ENCODE assay signal across 12 cellular contexts in genomic region chr4:138222041-138222440, GRCh38. TPM values are rescaled to one million over a fixed set of nuclear protein-coding genes. Genes with fewer than 3 reads are reported as not detected.
DNase-seq lines count a peak whose midpoint lies in the region; ATAC-seq and TF ChIP-seq lines count a peak whose summit lies in the region.
"Had no signal": no experiment of that assay in that cellular context is flagged by ENCODE, and none has a peak within 500 bp of the region (broad histone marks: within the 10 kb centered on the region; RNA-seq: fewer than 3 reads in every experiment).

No MANE protein-coding gene starts in this region.

- TF ChIP-seq CTCF in RWPE2 (IDR thresholded peaks at IDR 0.05; ENCODE audit: poor library complexity, severe bottlenecking) (no peak), fibroblast of lung (conservative IDR thresholded peaks at IDR 0.05 in 1 of 2, IDR thresholded peaks at IDR 0.05 in 1 of 2; ENCODE audit: low read depth in 1 of 2, low read length in 2 of 2) (peak in 1 of 2 donors; percentile 12), smooth muscle cell (IDR thresholded peaks at IDR 0.05; ENCODE audit: borderline replicate concordance, insufficient read depth, poor library complexity, severe bottlenecking) (no peak)

- peak overlapping the region; percentile 63 for H3K27ac ChIP-seq in RWPE2 (ENCODE audit: poor library complexity, severe bottlenecking)
- H3K27ac ChIP-seq in fibroblast of lung (ENCODE audit: insufficient read depth, low read length) = peak overlapping the region; percentile 82
- H3K27ac ChIP-seq in smooth muscle cell (ENCODE audit: low read depth) = peak overlapping the region; percentile 25
- H3K27ac ChIP-seq: heart left ventricle, thoracic aorta had no signal

- H3K4me1 ChIP-seq in RWPE2 (ENCODE audit: insufficient read depth, poor library complexity, severe bottlenecking) (peaks cover 20% of the 10 kb centered on the region), fibroblast of lung (ENCODE audit: control insufficient read depth, extremely low read depth, insufficient read depth, low read length) (peaks cover 5% of the 10 kb centered on the region), smooth muscle cell (ENCODE audit: low read depth) (peaks cover 60% of the 10 kb centered on the region)

- H3K36me3 ChIP-seq in RWPE2 (ENCODE audit: low read depth) = peaks cover 89% of the 10 kb centered on the region
- H3K36me3 ChIP-seq in fibroblast of lung (ENCODE audit: control insufficient read depth, insufficient read depth, low read length) = peaks cover 2% of the 10 kb centered on the region
- H3K36me3 ChIP-seq in smooth muscle cell (ENCODE audit: low read depth) = peaks cover 3% of the 10 kb centered on the region
- H3K36me3 ChIP-seq: heart left ventricle, thoracic aorta had no signal

- H4K20me1 ChIP-seq in fibroblast of lung (ENCODE audit: control insufficient read depth, extremely low read depth, insufficient read depth, low read length) (no peaks in the 10 kb centered on the region), smooth muscle cell (ENCODE audit: low read depth) (no peaks in the 10 kb centered on the region)

- H2AFZ ChIP-seq in fibroblast of lung (ENCODE audit: low read length) (peak overlapping the region; percentile 34), smooth muscle cell (ENCODE audit: low read depth) (no peak overlapping the region)

- H3K27me3 ChIP-seq in RWPE2 (ENCODE audit: insufficient read depth, poor library complexity, severe bottlenecking) (no peaks in the 10 kb centered on the region), fibroblast of lung (ENCODE audit: control insufficient read depth, insufficient read depth, low read length) (no peaks in the 10 kb centered on the region), smooth muscle cell (ENCODE audit: low read depth) (no peaks in the 10 kb centered on the region)
- H3K27me3 ChIP-seq: heart left ventricle had no signal

- WGBS in smooth muscle cell (ENCODE audit: low lambda C conversion rate) = 37% methylated on average over 4 of the region's 4 CpGs

- H3K4me3 ChIP-seq in RWPE2 (ENCODE audit: severe bottlenecking) (no peak overlapping the region), fibroblast of lung (replicated peaks in 1 of 4; ENCODE audit: control extremely low read depth in 1 of 4, insufficient read depth in 1 of 4, low read depth in 3 of 4, low read length in 4 of 4) (no peak overlapping the region), smooth muscle cell (no peak overlapping the region)
- H3K4me3 ChIP-seq: heart left ventricle, thoracic aorta had no signal

- H3K4me2 ChIP-seq in fibroblast of lung (ENCODE audit: extremely low read depth, insufficient read depth, low read length) = peak overlapping the region; percentile 42
- H3K4me2 ChIP-seq in smooth muscle cell = peak overlapping the region; percentile 25

- H3K9me3 ChIP-seq in RWPE2 (ENCODE audit: severe bottlenecking) (no peaks in the 10 kb centered on the region), fibroblast of lung (ENCODE audit: control insufficient read depth, insufficient read depth, low read depth, low read length) (no peaks in the 10 kb centered on the region), smooth muscle cell (replicated peaks; ENCODE audit: low read depth) (no peaks in the 10 kb centered on the region)
- H3K9me3 ChIP-seq: heart left ventricle, thoracic aorta had no signal

- DNase-seq in NCI-H1417 (lab: John Stamatoyannopoulos, UW) (peak in 2 of 3 experiments; percentile 14 to 62), NCI-H1417 treated with DMSO at 0.1 percent for 48 hours (lab: John Stamatoyannopoulos, UW) (no peak), RWPE2 (ENCODE audit: low spot score) (no peak), fibroblast of lung (ENCODE audit: low read depth in 2 of 2) (peak; percentile 80 to 84), smooth muscle cell (lab: John Stamatoyannopoulos, UW; ENCODE audit: unreplicated experiment) (no peak), NOMO-1 (lab: John Stamatoyannopoulos, UW; ENCODE audit: unreplicated experiment in 2 of 2) (no peak), NCI-H2107 (lab: John Stamatoyannopoulos, UW) (no peak)
- DNase-seq: activated CD4-positive, alpha-beta memory T cell treated with anti-CD3 and anti-CD28 coated beads, Interleukin-2, amount 10 ng/mL, durations not matched to agents 7 days and 5 days; heart left ventricle; NCI-H1436 had no signal

- H3K9ac ChIP-seq in fibroblast of lung (ENCODE audit: insufficient read depth, low read length) = peak overlapping the region; percentile 28
- no peak overlapping the region for H3K9ac ChIP-seq in smooth muscle cell (ENCODE audit: low read depth)

- H3K79me2 ChIP-seq in fibroblast of lung (ENCODE audit: control insufficient read depth, insufficient read depth, low read length) (no peaks in the 10 kb centered on the region), smooth muscle cell (ENCODE audit: low read depth) (no peaks in the 10 kb centered on the region)

- no peaks in the 10 kb centered on the region for H3F3A ChIP-seq in smooth muscle cell (ENCODE audit: low read depth)

- ATAC-seq in RWPE2 (ENCODE audit: low read depth) (peak; percentile 90), HG03571 (IDR thresholded peaks at IDR 0.05; ENCODE audit: unreplicated experiment) (no peak)
- ATAC-seq: heart left ventricle had no signal

RNA-seq across cellular contexts. Expression of gene SLC7A11, which starts 20.1 kb away (rescaled TPM):
- total RNA-seq in fibroblast of lung (46.0 and 74.8 TPM in 2 replicates), smooth muscle cell (10.2 and 13.9 TPM in 2 replicates)
- polyA plus RNA-seq in fibroblast of lung (9.6 and 16.0 TPM in 2 replicates), smooth muscle cell (1.1 and 2.0 TPM in 2 replicates)
- polyA plus RNA-seq in fibroblast of lung (2012) = 5.9 and 9.5 TPM in 2 replicates
- 20.1 and 22.5 TPM in 2 replicates for polyA minus RNA-seq in fibroblast of lung (ENCODE audit: low replicate concordance)

Comparison
In these comparisons a context has a peak if more than half of its experiments do, and no peak if none do; other contexts are left out.
1. DNase-seq: peak in NCI-H1417 (2 of 3) and fibroblast of lung (2 of 2); none in NCI-H1417 treated with DMSO at 0.1 percent for 48 hours (single experiment), RWPE2 (single experiment), smooth muscle cell (single experiment), NOMO-1 (0 of 2) and NCI-H2107 (single experiment).
2. H3K27ac ChIP-seq: peak in every context shown above with its lines; median percentile 82 in fibroblast of lung; 63 in RWPE2; 25 in smooth muscle cell.